Comparison of ENCODE assay signal across 8 cellular contexts in the genomic region with DNA sequence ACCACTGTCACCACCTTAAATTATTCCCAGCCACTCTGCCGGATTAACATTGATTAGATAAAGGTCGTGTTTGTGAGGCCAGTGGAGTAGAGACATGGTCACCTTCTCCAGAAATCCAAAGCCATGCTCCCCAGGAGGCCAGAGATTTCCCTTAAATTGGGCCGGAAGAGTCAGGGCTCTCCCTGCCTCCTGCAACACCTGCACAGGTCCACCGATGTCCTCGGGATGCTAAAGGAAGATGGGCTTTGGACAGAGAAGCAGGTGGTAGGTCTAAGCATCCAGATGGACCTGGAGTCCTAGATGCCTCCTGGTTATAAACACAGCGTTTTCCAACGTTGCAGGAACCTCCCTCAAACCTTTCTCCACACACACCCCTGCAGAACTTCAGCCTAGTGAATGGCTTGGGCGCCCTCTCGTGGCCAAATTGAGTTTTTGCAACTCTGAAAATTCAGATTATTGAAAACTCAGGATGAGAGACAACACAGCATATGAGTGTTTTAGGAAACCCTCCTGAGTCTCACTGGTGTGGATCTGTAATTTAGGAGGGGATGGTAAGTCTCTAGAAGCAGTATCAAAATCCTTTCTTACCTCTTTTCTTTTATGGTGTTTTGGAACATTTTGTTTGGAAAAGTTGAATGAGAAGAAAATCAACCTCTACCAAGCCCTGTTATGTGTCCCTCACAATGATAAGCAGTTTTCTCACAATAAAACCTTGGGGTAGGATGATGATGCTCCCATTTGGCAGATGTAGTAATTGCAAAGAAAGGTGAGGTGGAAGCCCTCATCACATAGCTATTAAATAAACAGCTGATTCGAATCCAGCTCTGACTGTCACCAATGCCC.
A peak's percentile ranks its signal among the peaks of the same experiment; 100 is the strongest.
DNase-seq lines count a peak whose midpoint lies in the region; ATAC-seq and TF ChIP-seq lines count a peak whose summit lies in the region.

No MANE protein-coding gene starts in this region.

- H3K4me3 ChIP-seq in SU-DHL-6 (ENCODE audit: insufficient read depth, low read length, poor library complexity, severe bottlenecking) (no peak overlapping the region), psoas muscle (no peak overlapping the region), aorta (ENCODE audit: low read length in 2 of 2) (no peak overlapping the region)

- no peaks in the 10 kb centered on the region for H3K27me3 ChIP-seq in SU-DHL-6 (ENCODE audit: low read length)
- peaks cover 0 to 10% (median 0%) of the 10 kb centered on the region in 3 donors for H3K27me3 ChIP-seq in psoas muscle (ENCODE audit: insufficient read depth in 3 of 3, low read length in 2 of 3)
- no peaks in the 10 kb centered on the region for H3K27me3 ChIP-seq in aorta (ENCODE audit: control insufficient read depth in 1 of 2, insufficient read depth in 2 of 2, low read length in 1 of 2)

- WGBS in psoas muscle, 3 donors = 31 to 37% (median 32%) methylated on average over 10 of the region's 10 CpGs
- WGBS in aorta, 2 donors = 38 to 41% methylated on average over 10 of the region's 10 CpGs

- no peak overlapping the region for H3K4me2 ChIP-seq in SU-DHL-6 (ENCODE audit: low read depth, low read length, poor library complexity, severe bottlenecking)

- no peaks in the 10 kb centered on the region for H3K4me1 ChIP-seq in psoas muscle
- no peaks in the 10 kb centered on the region for H3K4me1 ChIP-seq in aorta (ENCODE audit: control insufficient read depth in 1 of 2, insufficient read depth in 2 of 2, low read length in 2 of 2)

- TF ChIP-seq CTCF in SU-DHL-6 (IDR thresholded peaks at IDR 0.05; ENCODE audit: insufficient read depth, low read length, poor library complexity, severe bottlenecking) (peak; percentile 98), psoas muscle (IDR thresholded peaks at IDR 0.05) (peak; percentile 81)

- no peaks in the 10 kb centered on the region for H3K9me2 ChIP-seq in SU-DHL-6 (replicated peaks; ENCODE audit: insufficient read depth, low read length)

- no peak overlapping the region for H2AFZ ChIP-seq in SU-DHL-6 (ENCODE audit: low read depth, low read length, severe bottlenecking)

- no peaks in the 10 kb centered on the region for H3K9me3 ChIP-seq in SU-DHL-6 (ENCODE audit: insufficient read depth, low read length)
- H3K9me3 ChIP-seq in psoas muscle = no peaks in the 10 kb centered on the region
- H3K9me3 ChIP-seq in aorta (ENCODE audit: control insufficient read depth, low read length) = no peaks in the 10 kb centered on the region

- no peaks in the 10 kb centered on the region for H3K36me3 Mint-ChIP-seq in activated naive CD8-positive, alpha-beta T cell treated with anti-CD3 and anti-CD28 coated beads for 36 hours

- H3K79me2 ChIP-seq in SU-DHL-6 (ENCODE audit: insufficient read depth, low read length) = no peaks in the 10 kb centered on the region

- DNase-seq in DMS 273 (lab: John Stamatoyannopoulos, UW; ENCODE audit: unreplicated experiment) = peak; percentile 69
- DNase-seq in DMS 273 treated with DMSO at 0.1 percent for 48 hours (lab: John Stamatoyannopoulos, UW) = no peak
- peak; percentile 25 for DNase-seq in MV-4-11 (lab: John Stamatoyannopoulos, UW)
- peak; percentile 61 for DNase-seq in activated naive CD8-positive, alpha-beta T cell treated with anti-CD3 and anti-CD28 coated beads for 36 hours
- DNase-seq in Right ventricle myocardium superior = no peak
- peak; percentile 56 to 75 for DNase-seq in psoas muscle
- DNase-seq in aorta = peak; percentile 64 to 87

- no peaks in the 10 kb centered on the region for H3K9me3 Mint-ChIP-seq in activated naive CD8-positive, alpha-beta T cell treated with anti-CD3 and anti-CD28 coated beads for 36 hours

- H3K9ac ChIP-seq in SU-DHL-6 (ENCODE audit: low read length) = no peak overlapping the region

- ATAC-seq in Right ventricle myocardium superior (ENCODE audit: poor library complexity) (peak; percentile 79), psoas muscle (peak in 3 of 4 donors; percentile 46 to 68 (median 55)), aorta (ENCODE audit: low FRiP score) (peak; percentile 62)

- no peak overlapping the region for H3K4me3 Mint-ChIP-seq in activated naive CD8-positive, alpha-beta T cell treated with anti-CD3 and anti-CD28 coated beads for 36 hours

- no peaks in the 10 kb centered on the region for H3F3A ChIP-seq in SU-DHL-6 (ENCODE audit: insufficient read depth)

- no peak overlapping the region for H3K27ac Mint-ChIP-seq in activated naive CD8-positive, alpha-beta T cell treated with anti-CD3 and anti-CD28 coated beads for 36 hours

- H3K4me1 Mint-ChIP-seq in activated naive CD8-positive, alpha-beta T cell treated with anti-CD3 and anti-CD28 coated beads for 36 hours = peaks cover 16% of the 10 kb centered on the region

- H4K20me1 ChIP-seq in SU-DHL-6 (ENCODE audit: low read depth, low read length) = no peaks in the 10 kb centered on the region

- intact Hi-C loops in Right ventricle myocardium superior (cut with DNase I) = loop anchor here (2.0 to 5.0 kb wide), 2 partner anchors 293 to 472 kb away; no protein-coding TSS in a partner anchor
- intact Hi-C loops in psoas muscle (cut with DNase I) = loop anchor here (2.0 to 5.0 kb wide), 2 partner anchors 293 to 477 kb away; no protein-coding TSS in a partner anchor
- intact Hi-C loops in aorta (cut with DNase I) = loop anchor here (1.0 to 10.0 kb wide), 3 partner anchors 102 to 293 kb away; no protein-coding TSS in a partner anchor

- no peak overlapping the region for H3K27ac ChIP-seq in SU-DHL-6 (ENCODE audit: low read depth, low read length)
- H3K27ac ChIP-seq in psoas muscle = no peak overlapping the region
- H3K27ac ChIP-seq in aorta (ENCODE audit: low read depth in 1 of 2, low read length in 2 of 2) = no peak overlapping the region

- H3K36me3 ChIP-seq in SU-DHL-6 (ENCODE audit: low read length) = no peaks in the 10 kb centered on the region
- no peaks in the 10 kb centered on the region for H3K36me3 ChIP-seq in psoas muscle (ENCODE audit: insufficient read depth in 1 of 2, low read depth in 1 of 2)
- no peaks in the 10 kb centered on the region for H3K36me3 ChIP-seq in aorta (ENCODE audit: control insufficient read depth in 1 of 2, insufficient read depth in 2 of 2, low read length in 1 of 2)

- H3K27me3 Mint-ChIP-seq in activated naive CD8-positive, alpha-beta T cell treated with anti-CD3 and anti-CD28 coated beads for 36 hours = no peaks in the 10 kb centered on the region

Comparison
In these comparisons a context has a peak if more than half of its experiments do, and no peak if none do; other contexts are left out.
1. DNase-seq: peak in DMS 273 (single experiment), MV-4-11 (single experiment), activated naive CD8-positive, alpha-beta T cell treated with anti-CD3 and anti-CD28 coated beads for 36 hours (single experiment), psoas muscle (2 of 2) and aorta (2 of 2); none in DMS 273 treated with DMSO at 0.1 percent for 48 hours (single experiment) and Right ventricle myocardium superior (single experiment).
2. Peak in every context shown above with its lines, with median percentiles within 50 percentile points of each other: ATAC-seq.